In the genomic region with DNA sequence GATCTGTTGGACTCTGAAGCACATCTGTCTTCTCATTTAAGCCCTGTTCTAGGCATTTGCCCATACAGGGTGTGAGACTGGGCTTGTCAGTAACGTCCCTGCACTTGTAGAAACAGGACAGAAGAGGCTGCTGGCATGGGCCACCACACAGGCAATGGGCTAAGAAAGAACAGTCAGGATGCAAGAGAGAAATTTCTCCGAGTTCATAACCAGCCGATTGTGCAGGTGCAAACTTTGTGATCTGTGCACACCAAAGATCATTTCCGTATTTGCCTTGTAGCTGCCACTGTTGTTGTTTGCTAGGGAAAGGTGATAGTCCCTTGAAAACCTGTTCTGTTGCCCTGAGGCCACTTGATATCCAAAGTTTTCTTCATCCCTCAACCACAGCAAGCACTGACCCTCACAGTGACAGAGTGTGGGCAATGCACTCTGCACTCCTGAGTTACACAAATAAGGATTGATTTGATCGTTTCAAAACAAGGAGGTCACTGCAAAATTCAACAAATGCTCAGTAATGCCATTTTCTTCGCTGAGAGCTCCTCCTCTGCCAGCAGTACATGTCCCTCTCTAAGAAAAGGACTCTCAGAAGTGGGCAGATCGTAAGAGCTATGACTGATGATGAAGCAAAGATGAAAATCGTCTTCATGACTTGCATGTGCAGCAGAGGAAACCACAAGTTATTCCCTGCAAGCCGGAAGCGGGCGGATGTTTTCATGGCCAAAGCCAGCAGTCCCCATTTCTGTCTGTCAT, we compare ENCODE assay signal across 12 cellular contexts. TPM values are rescaled to one million over a fixed set of nuclear protein-coding genes. Genes with fewer than 3 reads are reported as not detected.
DNase-seq lines count a peak whose midpoint lies in the region; ATAC-seq, FAIRE-seq and TF ChIP-seq lines count a peak whose summit lies in the region.
"Had no signal": no experiment of that assay in that cellular context is flagged by ENCODE, and none has a peak within 500 bp of the region (broad histone marks: within the 10 kb centered on the region; RNA-seq: fewer than 3 reads in every experiment).

No MANE protein-coding gene starts in this region.

- CTCF ChIA-PET in K562 (lab: Yijun Ruan, JAX; ENCODE audit: low intra/inter-chr PET ratio), result no interaction called here

- H3K36me3 ChIP-seq in GM23248 (ENCODE audit: low read depth), result no peaks in the 10 kb centered on the region
- H3K36me3 ChIP-seq in K562 (ENCODE audit: control insufficient read depth, insufficient read depth, low read length), result no peaks in the 10 kb centered on the region; the same call in 2 of the 3 replicates

- no peak for TF ChIP-seq CTCF in K562 (IDR thresholded peaks at IDR 0.05 in 2 of 3, conservative IDR thresholded peaks at IDR 0.05 in 1 of 3; ENCODE audit: insufficient read depth in 2 of 3, low read depth in 1 of 3, low read length in 3 of 3)

- H3K9ac ChIP-seq in GM23248, result no peak overlapping the region
- H3K9ac ChIP-seq in K562 (ENCODE audit: insufficient read depth in 1 of 2, low read depth in 2 of 2, low read length in 2 of 2), result peak overlapping the region in 1 of 2 experiments; percentile 23; a peak in 1 of 4 replicates

- H3K27ac ChIP-seq in GM23248, result no peak overlapping the region
- H3K27ac ChIP-seq in K562 (ENCODE audit: extremely low read depth, low read depth, low read length), result no peak overlapping the region; the same call in 1 of the 3 replicates
- peak overlapping the region in 20 of 21 experiments; percentile 6 to 91 (median 70) for H3K27ac ChIP-seq in skin epidermis

- no peak for DNase-seq in GM23248
- peak; percentile 71 for DNase-seq in RCC 7860 (ENCODE audit: low spot score)
- peak in 2 of 4 experiments; percentile 57 to 71 for DNase-seq in K562 (ENCODE audit: extremely low read depth in 1 of 4, low spot score in 3 of 4)
- DNase-seq: NCI-H2171 had no signal

- intact Hi-C loops in K562 (cut with micrococcal nuclease), result no loop called here

- in situ Hi-C loops in GM23248 (cut with MboI) (loop anchor here (10.0 to 25.0 kb wide), 2 partner anchors 228 to 300 kb away; no protein-coding TSS in a partner anchor), K562 (cut with MboI) (no loop called here)

- H3K9me1 ChIP-seq in K562 (ENCODE audit: control insufficient read depth, insufficient read depth, low read length), result no peaks in the 10 kb centered on the region

- ATAC-seq in K562 (peak; percentile 85), GM21367 (IDR thresholded peaks at IDR 0.05; ENCODE audit: unreplicated experiment) (no peak), HG03139 (IDR thresholded peaks at IDR 0.05; ENCODE audit: unreplicated experiment) (no peak), GM18502 (IDR thresholded peaks at IDR 0.05; ENCODE audit: poor library complexity, unreplicated experiment) (no peak), GM21528 (IDR thresholded peaks at IDR 0.05; ENCODE audit: low FRiP score, unreplicated experiment) (no peak)

- no TSS peak for BruUV-seq in K562 (replicated peaks; lab: Mats Ljungman, UMichigan)

- H4K20me1 ChIP-seq in GM23248 (ENCODE audit: insufficient read depth), result no peaks in the 10 kb centered on the region
- H4K20me1 ChIP-seq in K562 (replicated peaks; ENCODE audit: control insufficient read depth, insufficient read depth, low read length), result no peaks in the 10 kb centered on the region

- POLR2A ChIA-PET in K562 (lab: Yijun Ruan, JAX), result interaction anchor here (0.6 to 5.5 kb wide), 7 partner anchors 10 to 431 kb away, joined by 3 to 69 read pairs (median 10); partner anchors contain the start of gene KLF6

- no peaks in the 10 kb centered on the region for H3K79me2 ChIP-seq in GM23248 (ENCODE audit: insufficient read depth)
- H3K79me2 ChIP-seq in K562 (ENCODE audit: control insufficient read depth, insufficient read depth, low read length), result no peaks in the 10 kb centered on the region

- H3K9me3 ChIP-seq in GM23248 (ENCODE audit: low read depth) (no peaks in the 10 kb centered on the region), K562 (replicated peaks; ENCODE audit: control insufficient read depth, insufficient read depth, low read depth, low read length) (no peaks in the 10 kb centered on the region)

- no peaks in the 10 kb centered on the region for H3K27me3 ChIP-seq in GM23248 (replicated peaks; ENCODE audit: insufficient read depth)
- H3K27me3 ChIP-seq in K562 (ENCODE audit: control insufficient read depth in 2 of 2, insufficient read depth in 2 of 2, low read length in 2 of 2), result no peaks in the 10 kb centered on the region; a peak in 1 of 5 replicates

- no peak for TF ChIP-seq RAD21 in K562 (CRISPR knock-in tag; conservative IDR thresholded peaks at IDR 0.05 in 1 of 2, IDR thresholded peaks at IDR 0.05 in 1 of 2)

- no peaks in the 10 kb centered on the region for H3K9me2 ChIP-seq in GM23248 (ENCODE audit: insufficient read depth)

- H3F3A ChIP-seq in GM23248 (ENCODE audit: insufficient read depth), result peaks cover 10% of the 10 kb centered on the region

- 69 to 72% methylated on average over 11 of the region's 11 CpGs for WGBS in GM23248 (ENCODE audit: low coverage in 1 of 2, low lambda C conversion rate in 2 of 2, missing lambda C conversion rate in 2 of 2), 2 experiments
- WGBS in K562 (ENCODE audit: insufficient coverage, low coverage, missing lambda C conversion rate), result 21% methylated on average over 11 of the region's 11 CpGs

- H3K4me1 ChIP-seq in GM23248 (ENCODE audit: insufficient read depth) (peaks cover 22% of the 10 kb centered on the region), K562 (replicated peaks in 1 of 2; ENCODE audit: control insufficient read depth in 2 of 2, insufficient read depth in 2 of 2, low read length in 2 of 2) (peaks cover 14 to 43% of the 10 kb centered on the region in 2 experiments)

- H3K4me2 ChIP-seq in GM23248 (ENCODE audit: unreplicated experiment) (peak overlapping the region; percentile 30), K562 (ENCODE audit: insufficient read depth, low read length) (peak overlapping the region; percentile 45)

- H3K4me3 ChIP-seq in GM23248 (no peak overlapping the region), K562 (no peak overlapping the region), skin epidermis (no peak overlapping the region)
- H3K4me3 ChIP-seq: lung had no signal

- TF ChIP-seq EP300 in K562 (IDR thresholded peaks at IDR 0.05; ENCODE audit: low read length), result peak; percentile 60; the same call in 1 of the 2 replicates

- FAIRE-seq in RCC 7860 (lab: Jason Lieb, UNC) (no peak), K562 (lab: Jason Lieb, UNC) (peak; percentile 86)
- FAIRE-seq: endometrium, GM12892 had no signal

- H2AFZ ChIP-seq in GM23248 (no peak overlapping the region), K562 (ENCODE audit: low read depth, low read length) (peak overlapping the region; percentile 78)

- TF ChIP-seq POLR2A in K562 (conservative IDR thresholded peaks at IDR 0.05), result no peak

TF ChIP-seq in K562, 482 proteins besides CTCF, POLR2A, EP300 and RAD21 (continues in another document):
- TF ChIP-seq, protein P1, sequence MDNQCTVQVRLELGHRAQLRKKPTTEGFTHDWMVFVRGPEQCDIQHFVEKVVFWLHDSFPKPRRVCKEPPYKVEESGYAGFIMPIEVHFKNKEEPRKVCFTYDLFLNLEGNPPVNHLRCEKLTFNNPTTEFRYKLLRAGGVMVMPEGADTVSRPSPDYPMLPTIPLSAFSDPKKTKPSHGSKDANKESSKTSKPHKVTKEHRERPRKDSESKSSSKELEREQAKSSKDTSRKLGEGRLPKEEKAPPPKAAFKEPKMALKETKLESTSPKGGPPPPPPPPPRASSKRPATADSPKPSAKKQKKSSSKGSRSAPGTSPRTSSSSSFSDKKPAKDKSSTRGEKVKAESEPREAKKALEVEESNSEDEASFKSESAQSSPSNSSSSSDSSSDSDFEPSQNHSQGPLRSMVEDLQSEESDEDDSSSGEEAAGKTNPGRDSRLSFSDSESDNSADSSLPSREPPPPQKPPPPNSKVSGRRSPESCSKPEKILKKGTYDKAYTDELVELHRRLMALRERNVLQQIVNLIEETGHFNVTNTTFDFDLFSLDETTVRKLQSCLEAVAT (IDR thresholded peaks at IDR 0.05), result 0 out of 4 replicates have a peak, but pooled peaks of 1 of the 2 experiments have one; percentile 62
- peak; percentile 75 for TF ChIP-seq L3MBTL2 (IDR thresholded peaks at IDR 0.05)
- no peak for TF ChIP-seq NKRF (IDR thresholded peaks at IDR 0.05; ENCODE audit: borderline replicate concordance)
- TF ChIP-seq ZNF785 (CRISPR knock-in tag; IDR thresholded peaks at IDR 0.05), result no peak

RNA-seq across cellular contexts. Expression of gene KLF6, which starts 20.2 kb away (rescaled TPM):
- total RNA-seq in GM23248 (2014; rRNA removed; shearing (Covaris generic)), result 49.8 and 58.9 TPM in 2 replicates
- polyA plus RNA-seq in GM23248 (2016; fragmentation: Nextera tagmentation; extraction: Ambion mirVana) (264 and 279 TPM in 2 replicates), K562 (2011; rRNA removed) (11.7 and 19.1 TPM in 2 replicates), K562 (2014; fragmentation: Illumina TruSeq; extraction: Trizol) (11.1 and 12.6 TPM in 2 replicates), K562 (2014; fragmentation: Nextera tagmentation; extraction: Ambion mirVana) (1 to 10 TPM; 3.2 to 3.7 TPM), K562 (2014; rRNA removed) (8.6 and 10.2 TPM in 2 replicates)
- total RNA-seq in K562 (2011; cell fraction: chromatin; rRNA removed; ENCODE audit: low replicate concordance), result 54.5 and 86.4 TPM in 2 replicates
- 136 and 139 TPM in 2 replicates for total RNA-seq in K562 (2011; cell fraction: nucleolus; rRNA removed)
- 92.4 and 113 TPM in 2 replicates for total RNA-seq in K562 (2011; cell fraction: nucleoplasm; rRNA removed)
- total RNA-seq in K562 (2014; rRNA removed) (6.9 and 10.3 TPM in 2 replicates), K562 (2014; rRNA removed; fragmentation: Illumina TruSeq; extraction: Trizol) (7.4 and 8.0 TPM in 2 replicates), K562 (2015; rRNA removed; fragmentation: Illumina TruSeq; extraction: Trizol) (4.5 TPM in 2 replicates), K562 (2021) (23.9 and 25.2 TPM in 2 replicates)
- polyA plus RNA-seq in K562 (2011; cell fraction: cytosol; rRNA removed), result 6.6 and 12.0 TPM in 2 replicates
- polyA plus RNA-seq in K562 (2011; cell fraction: nucleus; rRNA removed), result 52.6 and 53.4 TPM in 2 replicates
- 14.7 and 29.2 TPM in 2 replicates for polyA plus RNA-seq in K562 (2012)
- 33.0 and 43.0 TPM in 2 replicates for polyA minus RNA-seq in K562 (2011; rRNA and poly(A)+ RNA removed)
- polyA minus RNA-seq in K562 (2011; cell fraction: cytosol; rRNA and poly(A)+ RNA removed), result 10.3 and 16.2 TPM in 2 replicates
- polyA minus RNA-seq in K562 (2011; cell fraction: nucleus; rRNA and poly(A)+ RNA removed), result 87.2 and 133 TPM in 2 replicates

Comparison
In these comparisons a context has a peak if more than half of its experiments do, and no peak if none do; other contexts are left out.
1. H3K27ac ChIP-seq: peak in skin epidermis (20 of 21); none in GM23248 (single experiment) and K562 (single experiment).